26 cellular contexts compared by ENCODE assay signal in genomic region chr19:474126-475078, GRCh38. TPM values are rescaled to one million over a fixed set of nuclear protein-coding genes. Genes with fewer than 3 reads are reported as not detected.
DNase-seq lines count a peak whose midpoint lies in the region; ATAC-seq and TF ChIP-seq lines count a peak whose summit lies in the region.
"Had no signal": no experiment of that assay in that cellular context is flagged by ENCODE, and none has a peak within 500 bp of the region (broad histone marks: within the 10 kb centered on the region; RNA-seq: fewer than 3 reads in every experiment).

No MANE protein-coding gene starts in this region.

- H3K36me3 ChIP-seq in GM23338 (ENCODE audit: insufficient read depth) (no peaks in the 10 kb centered on the region), osteoblast (ENCODE audit: insufficient read depth, low read length) (no peaks in the 10 kb centered on the region), hepatocyte (replicated peaks; ENCODE audit: insufficient read depth, low read depth) (no peaks in the 10 kb centered on the region)
- H3K36me3 ChIP-seq: MG63 had no signal

- H3K27ac ChIP-seq in GM23338 (ENCODE audit: low read depth) (no peak overlapping the region), dorsolateral prefrontal cortex (peak overlapping the region in 33 of 59 donors; percentile 21 to 77 (median 52)), osteoblast (ENCODE audit: low read depth, low read length) (no peak overlapping the region), hepatocyte (no peak overlapping the region)
- H3K27ac ChIP-seq: body of pancreas, RWPE1, VCaP had no signal

- H3K4me3 ChIP-seq in GM23338 (no peak overlapping the region), dorsolateral prefrontal cortex (no peak overlapping the region), osteoblast (ENCODE audit: insufficient read depth, low read length) (peak overlapping the region; percentile 49), hepatocyte (no peak overlapping the region)
- H3K4me3 ChIP-seq: body of pancreas, lung, MG63 had no signal

- H3K9me3 ChIP-seq in osteoblast (ENCODE audit: low read depth, low read length), result no peaks in the 10 kb centered on the region
- H3K9me3 ChIP-seq in hepatocyte (ENCODE audit: low read depth), result no peaks in the 10 kb centered on the region
- H3K9me3 ChIP-seq: body of pancreas, MG63 had no signal

- no peak overlapping the region for H3K4me2 ChIP-seq in GM23338
- peak overlapping the region; percentile 61 for H3K4me2 ChIP-seq in osteoblast (ENCODE audit: insufficient read depth, low read length)
- H3K4me2 ChIP-seq in hepatocyte, result no peak overlapping the region

- H3K27ac Mint-ChIP-seq in GM23338, result no peak overlapping the region
- H3K27ac Mint-ChIP-seq: activated naive CD8-positive, alpha-beta T cell treated with anti-CD3 and anti-CD28 coated beads, Interleukin-2, amount 10 ng/mL, durations not matched to agents 7 days and 5 days; activated T-helper 17 cell treated with anti-CD3 and anti-CD28 coated beads, Interleukin-2, amount 50 U/mL, for 72 hours; endodermal cell; T-helper 2 cell treated with Interferon-gamma antibody and Interleukin-4, amounts not matched to agents 5 μg/mL and 100 μg/mL, for 36 hours had no signal

- TF ChIP-seq CTCF in GM23338 (conservative IDR thresholded peaks at IDR 0.05; ENCODE audit: low read depth in 2 of 2), result no peak
- no peak for TF ChIP-seq CTCF in dorsolateral prefrontal cortex (IDR thresholded peaks at IDR 0.05 in 54 of 56, conservative IDR thresholded peaks at IDR 0.05 in 2 of 56; ENCODE audit: low read depth in 1 of 56, partially characterized antibody in 56 of 56)
- TF ChIP-seq CTCF in osteoblast (IDR thresholded peaks at IDR 0.05; ENCODE audit: extremely low read depth, low read depth, low read length), result no peak
- TF ChIP-seq CTCF in hepatocyte (IDR thresholded peaks at IDR 0.05; ENCODE audit: poor library complexity), result no peak

- no peak overlapping the region for H2AFZ ChIP-seq in GM23338
- peak overlapping the region; percentile 81 for H2AFZ ChIP-seq in osteoblast (ENCODE audit: low read length)
- no peak overlapping the region for H2AFZ ChIP-seq in hepatocyte

- H3K36me3 Mint-ChIP-seq in GM23338 (ENCODE audit: low read depth), result no peaks in the 10 kb centered on the region
- no peaks in the 10 kb centered on the region for H3K36me3 Mint-ChIP-seq in activated T-cell treated with anti-CD3 and anti-CD28 coated beads, Interleukin-2, amount 50 U/mL, for 4 hours (ENCODE audit: insufficient read depth)
- H3K36me3 Mint-ChIP-seq: activated naive CD8-positive, alpha-beta T cell treated with anti-CD3 and anti-CD28 coated beads, Interleukin-2, amount 10 ng/mL, durations not matched to agents 7 days and 5 days had no signal

- peaks cover under 1% of the 10 kb centered on the region; the same call in 1 of the 3 replicates for H3K9me3 Mint-ChIP-seq in GM23338
- no peaks in the 10 kb centered on the region for H3K9me3 Mint-ChIP-seq in activated T-cell treated with anti-CD3 and anti-CD28 coated beads, Interleukin-2, amount 50 U/mL, for 4 hours
- H3K9me3 Mint-ChIP-seq: activated naive CD8-positive, alpha-beta T cell treated with anti-CD3 and anti-CD28 coated beads, Interleukin-2, amount 10 ng/mL, durations not matched to agents 7 days and 5 days; activated T-helper 17 cell treated with anti-CD3 and anti-CD28 coated beads, Interleukin-2, amount 50 U/mL, for 72 hours; endodermal cell; T-helper 2 cell treated with Interferon-gamma antibody and Interleukin-4, amounts not matched to agents 5 μg/mL and 100 μg/mL, for 36 hours had no signal

- H3F3A ChIP-seq in GM23338 (replicated peaks; ENCODE audit: low read depth), result no peaks in the 10 kb centered on the region

- DNase-seq in GM23338 (ENCODE audit: low spot score) (peak; percentile 51), dorsolateral prefrontal cortex (no peak), islet precursor cell (peak; percentile 54), osteoblast (ENCODE audit: insufficient read length, low spot score, missing footprints) (no peak), hepatocyte (ENCODE audit: low spot score) (no peak), NCI-H526 treated with DMSO at 0.1 percent for 48 hours (lab: John Stamatoyannopoulos, UW) (no peak)
- no peak for DNase-seq in activated T-cell treated with anti-CD3 and anti-CD28 coated beads, Interleukin-2, amount 50 U/mL, for 4 hours
- DNase-seq: activated CD4-positive, alpha-beta T cell treated with anti-CD3 and anti-CD28 coated beads, Interleukin-2, amount 50 U/mL, for 1 hour; activated naive CD8-positive, alpha-beta T cell treated with anti-CD3 and anti-CD28 coated beads, Interleukin-2, amount 10 ng/mL, durations not matched to agents 7 days and 5 days; body of pancreas; COR-L47; DMS79; endodermal cell; MG63; NCI-H1417; NCI-H2107; NCI-H510A; NK-92 treated with Interleukin-12 subunit alpha and Interleukin-12 subunit beta, amount 100 ng/mL, for 24 hours; retina had no signal

- ATAC-seq in GM23338 (no peak), HG03469 (IDR thresholded peaks at IDR 0.05; ENCODE audit: unreplicated experiment) (no peak)
- no peak for ATAC-seq in activated T-cell treated with anti-CD3 and anti-CD28 coated beads, Interleukin-2, amount 50 U/mL, for 4 hours
- ATAC-seq: activated T-helper 17 cell treated with anti-CD3 and anti-CD28 coated beads, Interleukin-2, amount 50 U/mL, for 72 hours; body of pancreas; HCT116 had no signal

- H3K9me2 ChIP-seq in GM23338 (ENCODE audit: insufficient read depth) (no peaks in the 10 kb centered on the region), hepatocyte (replicated peaks; ENCODE audit: insufficient read depth) (no peaks in the 10 kb centered on the region)

- H3K4me1 ChIP-seq in GM23338 (ENCODE audit: insufficient read depth), result no peaks in the 10 kb centered on the region
- H3K4me1 ChIP-seq in osteoblast (ENCODE audit: insufficient read depth, low read length), result peaks cover 8% of the 10 kb centered on the region
- H3K4me1 ChIP-seq in hepatocyte (ENCODE audit: insufficient read depth), result no peaks in the 10 kb centered on the region
- H3K4me1 ChIP-seq: body of pancreas had no signal

- H3K4me3 Mint-ChIP-seq in GM23338, result no peak overlapping the region
- no peak overlapping the region for H3K4me3 Mint-ChIP-seq in activated T-cell treated with anti-CD3 and anti-CD28 coated beads, Interleukin-2, amount 50 U/mL, for 4 hours
- H3K4me3 Mint-ChIP-seq: activated naive CD8-positive, alpha-beta T cell treated with anti-CD3 and anti-CD28 coated beads, Interleukin-2, amount 10 ng/mL, durations not matched to agents 7 days and 5 days; activated T-helper 17 cell treated with anti-CD3 and anti-CD28 coated beads, Interleukin-2, amount 50 U/mL, for 72 hours; endodermal cell; T-helper 2 cell treated with Interferon-gamma antibody and Interleukin-4, amounts not matched to agents 5 μg/mL and 100 μg/mL, for 36 hours had no signal

- H3K4me1 Mint-ChIP-seq in GM23338, result peaks cover 5% of the 10 kb centered on the region; the same call in 1 of the 3 replicates
- no peaks in the 10 kb centered on the region for H3K4me1 Mint-ChIP-seq in activated T-cell treated with anti-CD3 and anti-CD28 coated beads, Interleukin-2, amount 50 U/mL, for 4 hours (ENCODE audit: low read depth)
- H3K4me1 Mint-ChIP-seq: activated naive CD8-positive, alpha-beta T cell treated with anti-CD3 and anti-CD28 coated beads, Interleukin-2, amount 10 ng/mL, durations not matched to agents 7 days and 5 days; activated T-helper 17 cell treated with anti-CD3 and anti-CD28 coated beads, Interleukin-2, amount 50 U/mL, for 72 hours; endodermal cell had no signal

- H3K27me3 ChIP-seq in GM23338 (ENCODE audit: insufficient read depth) (no peaks in the 10 kb centered on the region), dorsolateral prefrontal cortex (no peaks in the 10 kb centered on the region), osteoblast (ENCODE audit: insufficient read depth, low read length) (peaks cover 4% of the 10 kb centered on the region), hepatocyte (no peaks in the 10 kb centered on the region)
- H3K27me3 ChIP-seq: body of pancreas, MG63 had no signal

- peaks cover 17% of the 10 kb centered on the region for H3K27me3 Mint-ChIP-seq in GM23338 (ENCODE audit: insufficient read depth, low read depth, poor library complexity)
- H3K27me3 Mint-ChIP-seq in activated T-cell treated with anti-CD3 and anti-CD28 coated beads, Interleukin-2, amount 50 U/mL, for 4 hours (ENCODE audit: low read depth), result no peaks in the 10 kb centered on the region

- H3K79me2 ChIP-seq in GM23338 (replicated peaks; ENCODE audit: insufficient read depth) (no peaks in the 10 kb centered on the region), osteoblast (ENCODE audit: insufficient read depth, low read length) (no peaks in the 10 kb centered on the region), hepatocyte (no peaks in the 10 kb centered on the region)

- H4K20me1 ChIP-seq in GM23338 (replicated peaks; ENCODE audit: insufficient read depth) (no peaks in the 10 kb centered on the region), osteoblast (ENCODE audit: insufficient read depth, low read length) (no peaks in the 10 kb centered on the region), hepatocyte (ENCODE audit: insufficient read depth, poor library complexity, severe bottlenecking) (no peaks in the 10 kb centered on the region)

- WGBS in hepatocyte (ENCODE audit: low lambda C conversion rate, missing lambda C conversion rate), result 90% methylated on average over 50 of the region's 57 CpGs

- intact Hi-C loops in dorsolateral prefrontal cortex (cut with DNase I), result no loop called here

RNA-seq across cellular contexts. Expression of gene SHC2, which starts 13.6 kb away (rescaled TPM):
- 2.9 and 4.6 TPM in 2 replicates for total RNA-seq in GM23338 (2014; rRNA removed; shearing (Covaris generic))
- polyA plus RNA-seq in GM23338 (2016; fragmentation: Nextera tagmentation; extraction: Ambion mirVana), result 2.2 and 2.6 TPM in 2 replicates
- 100 to 1,000 TPM in 9 of 120 experiments, 10 to 100 TPM in 111; 47.4 to 116 (median 75.5) TPM for total RNA-seq in dorsolateral prefrontal cortex
- 0.36 and 1.5 TPM in 2 replicates for total RNA-seq in osteoblast
- under 1 TPM; 0.16 to 0.33 (median 0.26) TPM for total RNA-seq in activated T-cell treated with anti-CD3 and anti-CD28 coated beads, Interleukin-2, amount 50 U/mL, for 4 hours
- total RNA-seq in hepatocyte, result 50.3 and 50.8 TPM in 2 replicates
- polyA plus RNA-seq in hepatocyte, result 111 and 127 TPM in 2 replicates

RNA-seq across cellular contexts. Expression of gene MADCAM1, which starts 21.9 kb away (rescaled TPM):
- 1.0 and 2.5 TPM in 2 replicates for total RNA-seq in GM23338 (2014; rRNA removed; shearing (Covaris generic))
- polyA plus RNA-seq in GM23338 (2016; fragmentation: Nextera tagmentation; extraction: Ambion mirVana), result 2.1 and 3.3 TPM in 2 replicates
- 10 to 100 TPM in 8 of 120 experiments, 1 to 10 TPM in 112; 3.0 to 15.5 (median 6.7) TPM for total RNA-seq in dorsolateral prefrontal cortex
- total RNA-seq in osteoblast, result 0.59 and 0.72 TPM in 2 replicates
- under 1 TPM; 0.18 to 0.26 (median 0.19) TPM for total RNA-seq in activated T-cell treated with anti-CD3 and anti-CD28 coated beads, Interleukin-2, amount 50 U/mL, for 4 hours
- total RNA-seq in hepatocyte, result 1.2 and 4.0 TPM in 2 replicates
- 1.8 and 2.9 TPM in 2 replicates for polyA plus RNA-seq in hepatocyte

RNA-seq across cellular contexts. Expression of gene TPGS1, which starts 32.9 kb away (rescaled TPM):
- total RNA-seq in GM23338 (2014; rRNA removed; shearing (Covaris generic)), result 29.0 and 38.4 TPM in 2 replicates
- polyA plus RNA-seq in GM23338 (2016; fragmentation: Nextera tagmentation; extraction: Ambion mirVana) (11.9 and 14.9 TPM in 2 replicates), hepatocyte (61.0 and 69.0 TPM in 2 replicates)
- total RNA-seq in dorsolateral prefrontal cortex (10 to 100 TPM; 13.7 to 35.3 (median 21.6) TPM), osteoblast (38.3 and 47.8 TPM in 2 replicates), hepatocyte (35.8 and 44.9 TPM in 2 replicates)
- total RNA-seq in activated T-cell treated with anti-CD3 and anti-CD28 coated beads, Interleukin-2, amount 50 U/mL, for 4 hours, result 10 to 100 TPM; 21.9 to 22.8 (median 22.6) TPM

RNA-seq across cellular contexts. Expression of gene CDC34, which starts 57.2 kb away (rescaled TPM):
- 146 and 148 TPM in 2 replicates for total RNA-seq in GM23338 (2014; rRNA removed; shearing (Covaris generic))
- 114 and 118 TPM in 2 replicates for polyA plus RNA-seq in GM23338 (2016; fragmentation: Nextera tagmentation; extraction: Ambion mirVana)
- total RNA-seq in dorsolateral prefrontal cortex, result 10 to 100 TPM; 53.7 to 98.3 (median 68.0) TPM
- total RNA-seq in osteoblast, result 32.9 and 40.4 TPM in 2 replicates
- total RNA-seq in activated T-cell treated with anti-CD3 and anti-CD28 coated beads, Interleukin-2, amount 50 U/mL, for 4 hours, result 10 to 100 TPM; 42.1 to 48.7 (median 45.7) TPM
- total RNA-seq in hepatocyte, result 89.9 and 105 TPM in 2 replicates
- polyA plus RNA-seq in hepatocyte, result 196 and 197 TPM in 2 replicates

Comparison
In these comparisons a context has a peak if more than half of its experiments do, and no peak if none do; other contexts are left out.
1. DNase-seq: peak in GM23338 (single experiment) and islet precursor cell (single experiment); none in dorsolateral prefrontal cortex (0 of 10), osteoblast (single experiment), activated T-cell treated with anti-CD3 and anti-CD28 coated beads, Interleukin-2, amount 50 U/mL, for 4 hours (single experiment), hepatocyte (single experiment) and NCI-H526 treated with DMSO at 0.1 percent for 48 hours (single experiment).
2. H3K27ac ChIP-seq: peak in dorsolateral prefrontal cortex (33 of 59); none in GM23338 (single experiment), osteoblast (single experiment) and hepatocyte (single experiment).